Comparison of ENCODE assay signal across 1 cellular context in genomic region chr9:97510797-97511761, GRCh38.
TF ChIP-seq lines count a peak whose summit lies in the region.

No MANE protein-coding gene starts in this region.

TF ChIP-seq in GM12878, 131 proteins besides CTCF, POLR2A, EP300 and RAD21 (continued from another document and continues in another):
- TF ChIP-seq ELK1 (IDR thresholded peaks at IDR 0.05; ENCODE audit: low read depth, low read length) (no peak), SP1 (IDR thresholded peaks at IDR 0.05; ENCODE audit: low read depth, low read length) (no peak), CHD4 (IDR thresholded peaks at IDR 0.05) (no peak), ZNF384 (IDR thresholded peaks at IDR 0.05; ENCODE audit: borderline replicate concordance, low read depth, low read length) (peak; percentile 68; the same call in 1 of the 2 replicates), ESRRA (IDR thresholded peaks at IDR 0.05; ENCODE audit: low read length) (no peak), CEBPZ (IDR thresholded peaks at IDR 0.05; ENCODE audit: low read depth, low read length) (no peak), NR2F1 (conservative IDR thresholded peaks at IDR 0.05) (no peak), ZNF622 (IDR thresholded peaks at IDR 0.05) (no peak), PBX3 (IDR thresholded peaks at IDR 0.05; ENCODE audit: insufficient replicate concordance, low read depth, low read length) (peak; percentile 62), CEBPB (IDR thresholded peaks at IDR 0.05; ENCODE audit: borderline replicate concordance in 1 of 2, low read depth in 2 of 2, low read length in 2 of 2) (no peak), NKRF (conservative IDR thresholded peaks at IDR 0.05) (no peak), BACH1 (IDR thresholded peaks at IDR 0.05; ENCODE audit: borderline replicate concordance) (no peak), CBX3 (IDR thresholded peaks at IDR 0.05; ENCODE audit: borderline replicate concordance, low read depth) (no peak), ATF7 (IDR thresholded peaks at IDR 0.05; ENCODE audit: low read depth) (peak; percentile 92), ZBTB4 (CRISPR knock-in tag; IDR thresholded peaks at IDR 0.05) (no peak), ZNF274 (IDR thresholded peaks at IDR 0.05; ENCODE audit: insufficient read depth, insufficient read length) (no peak), JUNB (IDR thresholded peaks at IDR 0.05) (peak; percentile 94), NBN (IDR thresholded peaks at IDR 0.05) (peak; percentile 81; the same call in 1 of the 2 replicates), PML (IDR thresholded peaks at IDR 0.05; ENCODE audit: low read length) (peak; percentile 71; the same call in 1 of the 2 replicates), PKNOX1 (IDR thresholded peaks at IDR 0.05) (peak; percentile 86), BRCA1 (IDR thresholded peaks at IDR 0.05; ENCODE audit: low read depth, low read length) (no peak), GATAD2B (conservative IDR thresholded peaks at IDR 0.05; ENCODE audit: low read depth) (no peak), RBBP5 (conservative IDR thresholded peaks at IDR 0.05) (no peak), BHLHE40 (IDR thresholded peaks at IDR 0.05; ENCODE audit: borderline replicate concordance in 1 of 2, low read depth in 2 of 2, low read length in 1 of 2) (peak; percentile 63 to 66), STAT3 (IDR thresholded peaks at IDR 0.05; ENCODE audit: low read depth, low read length) (0 out of 2 replicates have a peak, but pooled peaks have one; percentile 46), SREBF1 (IDR thresholded peaks at IDR 0.05; ENCODE audit: low read length) (no peak), SIX5 (IDR thresholded peaks at IDR 0.05; ENCODE audit: low read depth, low read length, severe bottlenecking) (no peak), IRF5 (IDR thresholded peaks at IDR 0.05; ENCODE audit: borderline replicate concordance) (no peak), EZH2 (IDR thresholded peaks at IDR 0.05; ENCODE audit: borderline replicate concordance, control insufficient read depth, low read depth, low read length) (no peak), CHD1 (IDR thresholded peaks at IDR 0.05; ENCODE audit: low read depth, low read length) (no peak), SUZ12 (IDR thresholded peaks at IDR 0.05; ENCODE audit: unreplicated experiment) (no peak), ZNF687 (IDR thresholded peaks at IDR 0.05) (peak; percentile 89), SMAD1 (IDR thresholded peaks at IDR 0.05; ENCODE audit: low read depth, partially characterized antibody) (no peak), ATF3 (IDR thresholded peaks at IDR 0.05; ENCODE audit: borderline replicate concordance, extremely low read depth, low read depth, low read length) (no peak), RFX5 (IDR thresholded peaks at IDR 0.05; ENCODE audit: low read depth, low read length) (no peak), CREM (IDR thresholded peaks at IDR 0.05; ENCODE audit: low read depth) (peak; percentile 85), ATF2 (IDR thresholded peaks at IDR 0.05; ENCODE audit: low read length) (peak; percentile 96), SIN3A (IDR thresholded peaks at IDR 0.05; ENCODE audit: low read depth, low read length) (peak; percentile 61; the same call in 1 of the 2 replicates), TBL1XR1 (IDR thresholded peaks at IDR 0.05; ENCODE audit: low read depth, low read length) (no peak), HCFC1 (IDR thresholded peaks at IDR 0.05; ENCODE audit: low read length) (no peak)
